Comparison of ENCODE assay signal across 1 cellular context in the genomic region with DNA sequence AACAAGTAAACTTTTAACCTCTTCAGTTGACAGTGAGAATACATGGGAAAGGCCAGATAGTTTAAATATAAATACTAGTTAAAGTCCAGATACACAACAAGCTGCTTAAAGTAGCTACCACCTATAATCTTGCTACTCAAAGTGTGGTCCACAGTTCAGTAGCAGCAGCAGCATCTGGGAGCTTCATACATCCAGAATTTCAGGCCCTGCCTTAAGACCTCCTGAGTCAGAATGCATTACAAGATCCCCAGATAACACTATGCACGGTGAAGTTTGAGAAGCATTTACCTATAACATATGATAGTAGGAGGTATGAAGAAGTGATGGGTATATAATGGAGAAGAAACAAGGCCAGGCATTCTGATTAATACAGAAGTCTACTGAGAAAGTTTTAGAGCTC.
TF ChIP-seq lines count a peak whose summit lies in the region.

No MANE protein-coding gene starts in this region.

TF ChIP-seq in A549, 52 proteins besides CTCF, POLR2A, EP300 and RAD21 (continued from another document):
- TF ChIP-seq, protein P1, sequence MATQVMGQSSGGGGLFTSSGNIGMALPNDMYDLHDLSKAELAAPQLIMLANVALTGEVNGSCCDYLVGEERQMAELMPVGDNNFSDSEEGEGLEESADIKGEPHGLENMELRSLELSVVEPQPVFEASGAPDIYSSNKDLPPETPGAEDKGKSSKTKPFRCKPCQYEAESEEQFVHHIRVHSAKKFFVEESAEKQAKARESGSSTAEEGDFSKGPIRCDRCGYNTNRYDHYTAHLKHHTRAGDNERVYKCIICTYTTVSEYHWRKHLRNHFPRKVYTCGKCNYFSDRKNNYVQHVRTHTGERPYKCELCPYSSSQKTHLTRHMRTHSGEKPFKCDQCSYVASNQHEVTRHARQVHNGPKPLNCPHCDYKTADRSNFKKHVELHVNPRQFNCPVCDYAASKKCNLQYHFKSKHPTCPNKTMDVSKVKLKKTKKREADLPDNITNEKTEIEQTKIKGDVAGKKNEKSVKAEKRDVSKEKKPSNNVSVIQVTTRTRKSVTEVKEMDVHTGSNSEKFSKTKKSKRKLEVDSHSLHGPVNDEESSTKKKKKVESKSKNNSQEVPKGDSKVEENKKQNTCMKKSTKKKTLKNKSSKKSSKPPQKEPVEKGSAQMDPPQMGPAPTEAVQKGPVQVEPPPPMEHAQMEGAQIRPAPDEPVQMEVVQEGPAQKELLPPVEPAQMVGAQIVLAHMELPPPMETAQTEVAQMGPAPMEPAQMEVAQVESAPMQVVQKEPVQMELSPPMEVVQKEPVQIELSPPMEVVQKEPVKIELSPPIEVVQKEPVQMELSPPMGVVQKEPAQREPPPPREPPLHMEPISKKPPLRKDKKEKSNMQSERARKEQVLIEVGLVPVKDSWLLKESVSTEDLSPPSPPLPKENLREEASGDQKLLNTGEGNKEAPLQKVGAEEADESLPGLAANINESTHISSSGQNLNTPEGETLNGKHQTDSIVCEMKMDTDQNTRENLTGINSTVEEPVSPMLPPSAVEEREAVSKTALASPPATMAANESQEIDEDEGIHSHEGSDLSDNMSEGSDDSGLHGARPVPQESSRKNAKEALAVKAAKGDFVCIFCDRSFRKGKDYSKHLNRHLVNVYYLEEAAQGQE (IDR thresholded peaks at IDR 0.05), result no peak
- no peak for TF ChIP-seq NR3C1 (IDR thresholded peaks at IDR 0.05)
- TF ChIP-seq, protein P2, sequence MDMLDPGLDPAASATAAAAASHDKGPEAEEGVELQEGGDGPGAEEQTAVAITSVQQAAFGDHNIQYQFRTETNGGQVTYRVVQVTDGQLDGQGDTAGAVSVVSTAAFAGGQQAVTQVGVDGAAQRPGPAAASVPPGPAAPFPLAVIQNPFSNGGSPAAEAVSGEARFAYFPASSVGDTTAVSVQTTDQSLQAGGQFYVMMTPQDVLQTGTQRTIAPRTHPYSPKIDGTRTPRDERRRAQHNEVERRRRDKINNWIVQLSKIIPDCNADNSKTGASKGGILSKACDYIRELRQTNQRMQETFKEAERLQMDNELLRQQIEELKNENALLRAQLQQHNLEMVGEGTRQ (IDR thresholded peaks at IDR 0.05), result no peak
- TF ChIP-seq MAZ (IDR thresholded peaks at IDR 0.05; ENCODE audit: borderline replicate concordance, low read depth, low read length), result no peak
- no peak for TF ChIP-seq HMGXB4 (CRISPR knock-in tag; IDR thresholded peaks at IDR 0.05; ENCODE audit: borderline replicate concordance)
- TF ChIP-seq MAFK (IDR thresholded peaks at IDR 0.05; ENCODE audit: partially characterized antibody), result no peak
- TF ChIP-seq JUNB (IDR thresholded peaks at IDR 0.05), result no peak
- no peak for TF ChIP-seq JUN (IDR thresholded peaks at IDR 0.05)
